14 cellular contexts compared by ENCODE assay signal in the genomic region with DNA sequence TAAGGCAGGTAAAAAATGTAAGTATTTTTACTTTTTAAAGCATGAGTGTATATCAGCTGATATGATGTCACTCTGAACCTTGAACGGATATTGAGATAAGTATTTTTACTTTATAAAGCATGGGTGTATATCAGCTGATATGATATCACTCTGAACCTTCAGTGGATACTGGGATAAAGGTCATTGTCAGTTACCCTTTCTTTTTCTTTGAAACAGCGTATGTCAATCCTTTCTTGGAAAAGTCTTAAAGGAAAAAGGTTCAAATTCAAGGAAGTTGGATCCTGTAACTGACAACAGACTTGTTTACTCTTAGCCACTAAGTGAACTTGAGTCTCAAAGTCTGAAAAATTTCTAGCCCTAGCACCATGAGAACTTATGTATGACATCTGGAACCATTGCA.
"Had no signal": no experiment of that assay in that cellular context is flagged by ENCODE, and none has a peak within 500 bp of the region (broad histone marks: within the 10 kb centered on the region; RNA-seq: fewer than 3 reads in every experiment).

No MANE protein-coding gene starts in this region.

- H3K27me3 ChIP-seq: esophagus squamous epithelium, thyroid gland, vagina had no signal

- DNase-seq: activated CD4-positive, alpha-beta memory T cell treated with anti-CD3 and anti-CD28 coated beads for 36 hours; activated CD4-positive, alpha-beta T cell treated with anti-CD3 and anti-CD28 coated beads for 36 hours; activated CD8-positive, alpha-beta memory T cell treated with anti-CD3 and anti-CD28 coated beads, Interleukin-2, amount 10 ng/mL, durations not matched to agents 7 days and 5 days; activated naive CD4-positive, alpha-beta T cell treated with anti-CD3 and anti-CD28 coated beads for 36 hours; activated T-cell treated with anti-CD3 and anti-CD28 coated beads, Interleukin-2, amount 50 U/mL, for 1 hour; esophagus squamous epithelium; hypothalamus; left ventricle myocardium superior; naive thymus-derived CD4-positive, alpha-beta T cell; stimulated activated CD4-positive, alpha-beta T cell treated with anti-CD3 and anti-CD28 coated beads, Interleukin-2, amount 100 ng/mL, for 48 hours; thyroid gland had no signal

- ATAC-seq: activated CD4-positive, alpha-beta T cell treated with anti-CD3 and anti-CD28 coated beads for 36 hours; activated CD8-positive, alpha-beta memory T cell treated with anti-CD3 and anti-CD28 coated beads, Interleukin-2, amount 10 ng/mL, durations not matched to agents 7 days and 5 days; left ventricle myocardium superior; naive thymus-derived CD4-positive, alpha-beta T cell; stimulated activated memory B cell treated with anti-CD40 and anti-IgM and Interleukin-4, amounts not matched to agents 10 μg/mL and 1 μg/mL and 100 μg/mL, for 72 hours had no signal

- H3K9me3 ChIP-seq: esophagus squamous epithelium, thyroid gland, vagina had no signal

- H3K4me3 ChIP-seq: esophagus squamous epithelium, thyroid gland, vagina had no signal

- H3K36me3 ChIP-seq: esophagus squamous epithelium, thyroid gland, vagina had no signal

- H3K27ac ChIP-seq: esophagus squamous epithelium, parathyroid adenoma, thyroid gland, vagina had no signal

- H3K4me1 ChIP-seq: parathyroid adenoma had no signal
